Comparison of ENCODE assay signal across 18 cellular contexts in the genomic region with DNA sequence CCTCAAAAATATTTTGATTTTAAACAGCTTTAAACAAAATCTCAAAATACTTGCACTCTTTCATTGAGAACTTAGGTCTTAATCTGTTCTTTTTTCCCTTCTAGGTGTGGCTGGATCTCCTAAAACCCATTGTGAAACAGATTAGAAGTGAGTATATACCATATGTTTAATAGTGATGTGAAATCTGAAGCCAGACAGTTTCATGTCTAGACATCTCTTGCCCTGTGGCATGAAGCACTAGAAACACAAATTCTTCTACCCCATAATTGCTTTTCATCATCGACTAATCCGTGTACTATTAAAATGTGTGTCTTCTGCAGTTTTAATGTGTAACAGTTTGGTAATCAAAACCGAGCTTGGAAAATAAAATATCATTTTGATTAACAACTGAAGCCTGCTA.
DNase-seq lines count a peak whose midpoint lies in the region; TF ChIP-seq lines count a peak whose summit lies in the region.
"Had no signal": no experiment of that assay in that cellular context is flagged by ENCODE, and none has a peak within 500 bp of the region (broad histone marks: within the 10 kb centered on the region; RNA-seq: fewer than 3 reads in every experiment).

No MANE protein-coding gene starts in this region.

- TF ChIP-seq CTCF in endodermal cell (conservative IDR thresholded peaks at IDR 0.05): no peak
- no peak for TF ChIP-seq CTCF in neural cell (IDR thresholded peaks at IDR 0.05; ENCODE audit: poor library complexity, severe bottlenecking)

- no peak overlapping the region for H3K4me3 ChIP-seq in endodermal cell (ENCODE audit: low read length)
- H3K4me3 ChIP-seq in neural cell (ENCODE audit: low read length): peak overlapping the region; percentile 26
- H3K4me3 ChIP-seq: GM23338 had no signal

- H3K9me3 Mint-ChIP-seq in endodermal cell: peaks cover 3% of the 10 kb centered on the region
- H3K9me3 Mint-ChIP-seq: GM23338 had no signal

- peak overlapping the region; percentile 53 for H2AFZ ChIP-seq in neural cell (ENCODE audit: low read depth, low read length)
- H2AFZ ChIP-seq: GM23338 had no signal

- H3K9me3 ChIP-seq in endodermal cell (ENCODE audit: control insufficient read depth, low read length) (no peaks in the 10 kb centered on the region), neural cell (ENCODE audit: low read length) (no peaks in the 10 kb centered on the region)

- peak; percentile 15 for DNase-seq in EH (ENCODE audit: low read depth)
- peak; percentile 46 for DNase-seq in NCI-H69 (lab: John Stamatoyannopoulos, UW)
- DNase-seq in endodermal cell: no peak
- no peak for DNase-seq in AG08395 (ENCODE audit: low spot score)
- no peak for DNase-seq in inferior parietal cortex (ENCODE audit: extremely low spot score)
- no peak for DNase-seq in activated CD4-positive, alpha-beta T cell treated with anti-CD3 and anti-CD28 coated beads, Interleukin-2, amount 50 U/mL, for 4 hours
- DNase-seq: AML-193, DND-41, HCEC 1CT, NCI-H2029 treated with DMSO at 0.1 percent for 48 hours, NCI-H510A, PC-3, RPMI8226, SIG-M5 had no signal

- H3K9ac ChIP-seq in endodermal cell (ENCODE audit: extremely low read depth, low read length, poor library complexity, severe bottlenecking) (no peak overlapping the region), neural cell (ENCODE audit: low read length) (no peak overlapping the region)

- H3K79me2 ChIP-seq in neural cell (replicated peaks; ENCODE audit: insufficient read depth, low read length): no peaks in the 10 kb centered on the region

- 97 to 100% methylated on average over 1 to 3 of the region's 3 CpGs for WGBS in endodermal cell (ENCODE audit: insufficient coverage in 1 of 2, insufficient read length in 1 of 2), 2 experiments

- TF ChIP-seq EP300 in neural cell (conservative IDR thresholded peaks at IDR 0.05; ENCODE audit: poor library complexity, severe bottlenecking): no peak

- peaks cover 44% of the 10 kb centered on the region for H3K36me3 ChIP-seq in endodermal cell (ENCODE audit: control insufficient read depth, insufficient read depth, low read length)
- H3K36me3 ChIP-seq in neural cell (ENCODE audit: insufficient read depth, low read length): no peaks in the 10 kb centered on the region

- TF ChIP-seq RAD21 in neural cell (conservative IDR thresholded peaks at IDR 0.05): no peak

- no peak overlapping the region for H3K27ac Mint-ChIP-seq in endodermal cell
- H3K27ac Mint-ChIP-seq: GM23338 had no signal

- H3F3A ChIP-seq in neural cell (ENCODE audit: insufficient read depth, low read length, poor library complexity, severe bottlenecking): no peaks in the 10 kb centered on the region

- H3K27me3 ChIP-seq in endodermal cell (ENCODE audit: control insufficient read depth, insufficient read depth, low read length, poor library complexity, severe bottlenecking) (no peaks in the 10 kb centered on the region), neural cell (ENCODE audit: insufficient read depth, low read depth, low read length) (no peaks in the 10 kb centered on the region)

- H3K27ac ChIP-seq in endodermal cell (ENCODE audit: low read depth, low read length) (peak overlapping the region; percentile 79), neural cell (ENCODE audit: low read length) (peak overlapping the region; percentile 57)
- H3K27ac ChIP-seq: C4-2B, HL-60 had no signal

- H3K4me1 ChIP-seq in endodermal cell (ENCODE audit: control insufficient read depth, insufficient read depth, low read length): peaks cover 3% of the 10 kb centered on the region

- no peaks in the 10 kb centered on the region for H3K9me2 ChIP-seq in neural cell (ENCODE audit: insufficient read depth, low read length)

- H3K4me3 Mint-ChIP-seq in endodermal cell: no peak overlapping the region
- H3K4me3 Mint-ChIP-seq: GM23338 had no signal

- no peaks in the 10 kb centered on the region for H4K20me1 ChIP-seq in neural cell (ENCODE audit: insufficient read depth)

- H3K4me1 Mint-ChIP-seq in endodermal cell: peaks cover 22% of the 10 kb centered on the region

- H3K36me3 Mint-ChIP-seq in endodermal cell (ENCODE audit: low read depth): peaks cover 35% of the 10 kb centered on the region

- no peak overlapping the region for H3K4me2 ChIP-seq in neural cell (ENCODE audit: low read length)
- H3K4me2 ChIP-seq: GM23338 had no signal

- H3K27me3 Mint-ChIP-seq in endodermal cell (ENCODE audit: insufficient read depth): no peaks in the 10 kb centered on the region

TF ChIP-seq in neural cell, 6 proteins besides CTCF, POLR2A, EP300 and RAD21:
- no peak for TF ChIP-seq REST (IDR thresholded peaks at IDR 0.05; ENCODE audit: borderline replicate concordance)
- TF ChIP-seq EZH2 (IDR thresholded peaks at IDR 0.05; ENCODE audit: borderline replicate concordance, insufficient read depth, low read length, poor library complexity, severe bottlenecking): no peak
- no peak for TF ChIP-seq TAF1 (IDR thresholded peaks at IDR 0.05; ENCODE audit: low read depth)
- TF ChIP-seq MXI1 (conservative IDR thresholded peaks at IDR 0.05; ENCODE audit: poor library complexity, severe bottlenecking): no peak
- TF ChIP-seq SMC3 (conservative IDR thresholded peaks at IDR 0.05; ENCODE audit: poor library complexity): no peak
- TF ChIP-seq POLR2AphosphoS5 (IDR thresholded peaks at IDR 0.05): no peak
TF ChIP-seq in neural cell: peak in this region for 0.

Comparison
In these comparisons a context has a peak if more than half of its experiments do, and no peak if none do; other contexts are left out.
1. DNase-seq: peak in EH (single experiment) and NCI-H69 (single experiment); none in endodermal cell (single experiment), AG08395 (single experiment), inferior parietal cortex (single experiment) and activated CD4-positive, alpha-beta T cell treated with anti-CD3 and anti-CD28 coated beads, Interleukin-2, amount 50 U/mL, for 4 hours (0 of 2).